2 cellular contexts compared by ENCODE assay signal in the genomic region with DNA sequence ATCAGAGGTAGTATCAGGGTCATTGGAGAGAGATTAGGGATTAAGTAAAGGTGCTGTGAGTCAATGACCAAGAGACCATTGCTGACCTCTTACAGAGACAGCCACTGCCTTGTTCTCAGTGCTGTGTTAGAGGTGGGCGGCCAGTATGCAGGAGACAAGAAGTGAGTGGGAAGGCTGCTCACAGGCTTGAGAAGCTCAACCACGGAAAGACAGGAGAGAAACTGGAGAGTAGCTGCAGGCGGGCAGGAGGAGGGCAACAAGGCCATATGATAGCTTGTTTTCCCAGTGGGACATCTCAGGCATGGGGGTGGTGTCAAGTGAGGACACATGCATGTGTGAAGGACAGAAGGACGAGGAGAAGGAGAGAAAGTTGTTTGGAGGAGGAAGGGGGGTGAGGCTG.
TF ChIP-seq lines count a peak whose summit lies in the region.

No MANE protein-coding gene starts in this region.

TF ChIP-seq in H1, 55 proteins besides CTCF, POLR2A, EP300 and RAD21:
- no peak for TF ChIP-seq CREB1 (IDR thresholded peaks at IDR 0.05)
- no peak for TF ChIP-seq NANOG (IDR thresholded peaks at IDR 0.05; ENCODE audit: insufficient read depth, low read depth, low read length, poor library complexity, severe bottlenecking)
- TF ChIP-seq CEBPB (IDR thresholded peaks at IDR 0.05; ENCODE audit: low read depth, low read length), result no peak
- TF ChIP-seq SP4 (IDR thresholded peaks at IDR 0.05; ENCODE audit: low read length), result no peak
- no peak for TF ChIP-seq GTF2F1 (IDR thresholded peaks at IDR 0.05; ENCODE audit: borderline replicate concordance, low read depth, low read length)
- TF ChIP-seq CHD1 (IDR thresholded peaks at IDR 0.05; ENCODE audit: low read depth, low read length), result no peak
- TF ChIP-seq ASH2L (IDR thresholded peaks at IDR 0.05; ENCODE audit: low read length), result no peak
- TF ChIP-seq SAP30 (IDR thresholded peaks at IDR 0.05; ENCODE audit: insufficient read depth, insufficient replicate concordance, low read length), result no peak
- no peak for TF ChIP-seq ZNF274 (IDR thresholded peaks at IDR 0.05; ENCODE audit: borderline replicate concordance, extremely low read depth, low read length)
- TF ChIP-seq TCF12 (IDR thresholded peaks at IDR 0.05; ENCODE audit: low read depth, low read length), result no peak
- no peak for TF ChIP-seq KDM1A (IDR thresholded peaks at IDR 0.05; ENCODE audit: borderline replicate concordance, low read length)
- no peak for TF ChIP-seq FOSL1 (IDR thresholded peaks at IDR 0.05; ENCODE audit: insufficient read depth, low read depth, low read length)
- TF ChIP-seq, protein P1, sequence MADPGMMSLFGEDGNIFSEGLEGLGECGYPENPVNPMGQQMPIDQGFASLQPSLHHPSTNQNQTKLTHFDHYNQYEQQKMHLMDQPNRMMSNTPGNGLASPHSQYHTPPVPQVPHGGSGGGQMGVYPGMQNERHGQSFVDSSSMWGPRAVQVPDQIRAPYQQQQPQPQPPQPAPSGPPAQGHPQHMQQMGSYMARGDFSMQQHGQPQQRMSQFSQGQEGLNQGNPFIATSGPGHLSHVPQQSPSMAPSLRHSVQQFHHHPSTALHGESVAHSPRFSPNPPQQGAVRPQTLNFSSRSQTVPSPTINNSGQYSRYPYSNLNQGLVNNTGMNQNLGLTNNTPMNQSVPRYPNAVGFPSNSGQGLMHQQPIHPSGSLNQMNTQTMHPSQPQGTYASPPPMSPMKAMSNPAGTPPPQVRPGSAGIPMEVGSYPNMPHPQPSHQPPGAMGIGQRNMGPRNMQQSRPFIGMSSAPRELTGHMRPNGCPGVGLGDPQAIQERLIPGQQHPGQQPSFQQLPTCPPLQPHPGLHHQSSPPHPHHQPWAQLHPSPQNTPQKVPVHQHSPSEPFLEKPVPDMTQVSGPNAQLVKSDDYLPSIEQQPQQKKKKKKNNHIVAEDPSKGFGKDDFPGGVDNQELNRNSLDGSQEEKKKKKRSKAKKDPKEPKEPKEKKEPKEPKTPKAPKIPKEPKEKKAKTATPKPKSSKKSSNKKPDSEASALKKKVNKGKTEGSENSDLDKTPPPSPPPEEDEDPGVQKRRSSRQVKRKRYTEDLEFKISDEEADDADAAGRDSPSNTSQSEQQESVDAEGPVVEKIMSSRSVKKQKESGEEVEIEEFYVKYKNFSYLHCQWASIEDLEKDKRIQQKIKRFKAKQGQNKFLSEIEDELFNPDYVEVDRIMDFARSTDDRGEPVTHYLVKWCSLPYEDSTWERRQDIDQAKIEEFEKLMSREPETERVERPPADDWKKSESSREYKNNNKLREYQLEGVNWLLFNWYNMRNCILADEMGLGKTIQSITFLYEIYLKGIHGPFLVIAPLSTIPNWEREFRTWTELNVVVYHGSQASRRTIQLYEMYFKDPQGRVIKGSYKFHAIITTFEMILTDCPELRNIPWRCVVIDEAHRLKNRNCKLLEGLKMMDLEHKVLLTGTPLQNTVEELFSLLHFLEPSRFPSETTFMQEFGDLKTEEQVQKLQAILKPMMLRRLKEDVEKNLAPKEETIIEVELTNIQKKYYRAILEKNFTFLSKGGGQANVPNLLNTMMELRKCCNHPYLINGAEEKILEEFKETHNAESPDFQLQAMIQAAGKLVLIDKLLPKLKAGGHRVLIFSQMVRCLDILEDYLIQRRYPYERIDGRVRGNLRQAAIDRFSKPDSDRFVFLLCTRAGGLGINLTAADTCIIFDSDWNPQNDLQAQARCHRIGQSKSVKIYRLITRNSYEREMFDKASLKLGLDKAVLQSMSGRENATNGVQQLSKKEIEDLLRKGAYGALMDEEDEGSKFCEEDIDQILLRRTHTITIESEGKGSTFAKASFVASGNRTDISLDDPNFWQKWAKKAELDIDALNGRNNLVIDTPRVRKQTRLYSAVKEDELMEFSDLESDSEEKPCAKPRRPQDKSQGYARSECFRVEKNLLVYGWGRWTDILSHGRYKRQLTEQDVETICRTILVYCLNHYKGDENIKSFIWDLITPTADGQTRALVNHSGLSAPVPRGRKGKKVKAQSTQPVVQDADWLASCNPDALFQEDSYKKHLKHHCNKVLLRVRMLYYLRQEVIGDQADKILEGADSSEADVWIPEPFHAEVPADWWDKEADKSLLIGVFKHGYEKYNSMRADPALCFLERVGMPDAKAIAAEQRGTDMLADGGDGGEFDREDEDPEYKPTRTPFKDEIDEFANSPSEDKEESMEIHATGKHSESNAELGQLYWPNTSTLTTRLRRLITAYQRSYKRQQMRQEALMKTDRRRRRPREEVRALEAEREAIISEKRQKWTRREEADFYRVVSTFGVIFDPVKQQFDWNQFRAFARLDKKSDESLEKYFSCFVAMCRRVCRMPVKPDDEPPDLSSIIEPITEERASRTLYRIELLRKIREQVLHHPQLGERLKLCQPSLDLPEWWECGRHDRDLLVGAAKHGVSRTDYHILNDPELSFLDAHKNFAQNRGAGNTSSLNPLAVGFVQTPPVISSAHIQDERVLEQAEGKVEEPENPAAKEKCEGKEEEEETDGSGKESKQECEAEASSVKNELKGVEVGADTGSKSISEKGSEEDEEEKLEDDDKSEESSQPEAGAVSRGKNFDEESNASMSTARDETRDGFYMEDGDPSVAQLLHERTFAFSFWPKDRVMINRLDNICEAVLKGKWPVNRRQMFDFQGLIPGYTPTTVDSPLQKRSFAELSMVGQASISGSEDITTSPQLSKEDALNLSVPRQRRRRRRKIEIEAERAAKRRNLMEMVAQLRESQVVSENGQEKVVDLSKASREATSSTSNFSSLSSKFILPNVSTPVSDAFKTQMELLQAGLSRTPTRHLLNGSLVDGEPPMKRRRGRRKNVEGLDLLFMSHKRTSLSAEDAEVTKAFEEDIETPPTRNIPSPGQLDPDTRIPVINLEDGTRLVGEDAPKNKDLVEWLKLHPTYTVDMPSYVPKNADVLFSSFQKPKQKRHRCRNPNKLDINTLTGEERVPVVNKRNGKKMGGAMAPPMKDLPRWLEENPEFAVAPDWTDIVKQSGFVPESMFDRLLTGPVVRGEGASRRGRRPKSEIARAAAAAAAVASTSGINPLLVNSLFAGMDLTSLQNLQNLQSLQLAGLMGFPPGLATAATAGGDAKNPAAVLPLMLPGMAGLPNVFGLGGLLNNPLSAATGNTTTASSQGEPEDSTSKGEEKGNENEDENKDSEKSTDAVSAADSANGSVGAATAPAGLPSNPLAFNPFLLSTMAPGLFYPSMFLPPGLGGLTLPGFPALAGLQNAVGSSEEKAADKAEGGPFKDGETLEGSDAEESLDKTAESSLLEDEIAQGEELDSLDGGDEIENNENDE (IDR thresholded peaks at IDR 0.05; ENCODE audit: insufficient replicate concordance, low read length), result no peak
- no peak for TF ChIP-seq CBX8 (IDR thresholded peaks at IDR 0.05; ENCODE audit: borderline replicate concordance, low read depth, low read length)
- no peak for TF ChIP-seq TBP (IDR thresholded peaks at IDR 0.05; ENCODE audit: low read depth, low read length)
- no peak for TF ChIP-seq POU5F1 (IDR thresholded peaks at IDR 0.05; ENCODE audit: low read depth, low read length)
- no peak for TF ChIP-seq PHF8 (conservative IDR thresholded peaks at IDR 0.05; ENCODE audit: low read depth, low read length)

TF ChIP-seq in HepG2, 621 proteins besides CTCF, POLR2A, EP300 and RAD21:
- TF ChIP-seq MIER3 (CRISPR knock-in tag; IDR thresholded peaks at IDR 0.05; ENCODE audit: borderline replicate concordance), result no peak
- no peak for TF ChIP-seq ZNF660 (CRISPR knock-in tag; IDR thresholded peaks at IDR 0.05; ENCODE audit: borderline replicate concordance, low read depth)
- TF ChIP-seq, protein P2, sequence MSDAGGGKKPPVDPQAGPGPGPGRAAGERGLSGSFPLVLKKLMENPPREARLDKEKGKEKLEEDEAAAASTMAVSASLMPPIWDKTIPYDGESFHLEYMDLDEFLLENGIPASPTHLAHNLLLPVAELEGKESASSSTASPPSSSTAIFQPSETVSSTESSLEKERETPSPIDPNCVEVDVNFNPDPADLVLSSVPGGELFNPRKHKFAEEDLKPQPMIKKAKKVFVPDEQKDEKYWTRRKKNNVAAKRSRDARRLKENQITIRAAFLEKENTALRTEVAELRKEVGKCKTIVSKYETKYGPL (CRISPR knock-in tag; IDR thresholded peaks at IDR 0.05), result no peak
- TF ChIP-seq JUNB (CRISPR knock-in tag; IDR thresholded peaks at IDR 0.05; ENCODE audit: borderline replicate concordance), result no peak
- TF ChIP-seq ZNF670 (CRISPR knock-in tag; IDR thresholded peaks at IDR 0.05; ENCODE audit: borderline replicate concordance), result no peak
- TF ChIP-seq, protein P3, sequence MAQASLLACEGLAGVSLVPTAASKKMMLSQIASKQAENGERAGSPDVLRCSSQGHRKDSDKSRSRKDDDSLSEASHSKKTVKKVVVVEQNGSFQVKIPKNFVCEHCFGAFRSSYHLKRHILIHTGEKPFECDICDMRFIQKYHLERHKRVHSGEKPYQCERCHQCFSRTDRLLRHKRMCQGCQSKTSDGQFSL (CRISPR knock-in tag; IDR thresholded peaks at IDR 0.05), result no peak
- no peak for TF ChIP-seq PAX8 (CRISPR knock-in tag; IDR thresholded peaks at IDR 0.05; ENCODE audit: borderline replicate concordance)
- TF ChIP-seq ELF4 (CRISPR knock-in tag; IDR thresholded peaks at IDR 0.05; ENCODE audit: borderline replicate concordance), result no peak
- TF ChIP-seq, protein P4, sequence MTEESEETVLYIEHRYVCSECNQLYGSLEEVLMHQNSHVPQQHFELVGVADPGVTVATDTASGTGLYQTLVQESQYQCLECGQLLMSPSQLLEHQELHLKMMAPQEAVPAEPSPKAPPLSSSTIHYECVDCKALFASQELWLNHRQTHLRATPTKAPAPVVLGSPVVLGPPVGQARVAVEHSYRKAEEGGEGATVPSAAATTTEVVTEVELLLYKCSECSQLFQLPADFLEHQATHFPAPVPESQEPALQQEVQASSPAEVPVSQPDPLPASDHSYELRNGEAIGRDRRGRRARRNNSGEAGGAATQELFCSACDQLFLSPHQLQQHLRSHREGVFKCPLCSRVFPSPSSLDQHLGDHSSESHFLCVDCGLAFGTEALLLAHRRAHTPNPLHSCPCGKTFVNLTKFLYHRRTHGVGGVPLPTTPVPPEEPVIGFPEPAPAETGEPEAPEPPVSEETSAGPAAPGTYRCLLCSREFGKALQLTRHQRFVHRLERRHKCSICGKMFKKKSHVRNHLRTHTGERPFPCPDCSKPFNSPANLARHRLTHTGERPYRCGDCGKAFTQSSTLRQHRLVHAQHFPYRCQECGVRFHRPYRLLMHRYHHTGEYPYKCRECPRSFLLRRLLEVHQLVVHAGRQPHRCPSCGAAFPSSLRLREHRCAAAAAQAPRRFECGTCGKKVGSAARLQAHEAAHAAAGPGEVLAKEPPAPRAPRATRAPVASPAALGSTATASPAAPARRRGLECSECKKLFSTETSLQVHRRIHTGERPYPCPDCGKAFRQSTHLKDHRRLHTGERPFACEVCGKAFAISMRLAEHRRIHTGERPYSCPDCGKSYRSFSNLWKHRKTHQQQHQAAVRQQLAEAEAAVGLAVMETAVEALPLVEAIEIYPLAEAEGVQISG (CRISPR knock-in tag; IDR thresholded peaks at IDR 0.05), result no peak
- TF ChIP-seq, protein P5, sequence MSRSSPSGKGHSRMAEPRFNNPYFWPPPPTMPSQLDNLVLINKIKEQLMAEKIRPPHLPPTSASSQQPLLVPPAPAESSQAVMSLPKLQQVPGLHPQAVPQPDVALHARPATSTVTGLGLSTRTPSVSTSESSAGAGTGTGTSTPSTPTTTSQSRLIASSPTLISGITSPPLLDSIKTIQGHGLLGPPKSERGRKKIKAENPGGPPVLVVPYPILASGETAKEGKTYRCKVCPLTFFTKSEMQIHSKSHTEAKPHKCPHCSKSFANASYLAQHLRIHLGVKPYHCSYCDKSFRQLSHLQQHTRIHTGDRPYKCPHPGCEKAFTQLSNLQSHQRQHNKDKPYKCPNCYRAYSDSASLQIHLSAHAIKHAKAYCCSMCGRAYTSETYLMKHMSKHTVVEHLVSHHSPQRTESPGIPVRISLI (CRISPR knock-in tag; IDR thresholded peaks at IDR 0.05; ENCODE audit: borderline replicate concordance), result no peak
- no peak for TF ChIP-seq ZNF850 (CRISPR knock-in tag; conservative IDR thresholded peaks at IDR 0.05)
- no peak for TF ChIP-seq ZNF260 (CRISPR knock-in tag; IDR thresholded peaks at IDR 0.05; ENCODE audit: borderline replicate concordance, low read depth)
- no peak for TF ChIP-seq NR2F1 (CRISPR knock-in tag; IDR thresholded peaks at IDR 0.05)
